In the genomic region with DNA sequence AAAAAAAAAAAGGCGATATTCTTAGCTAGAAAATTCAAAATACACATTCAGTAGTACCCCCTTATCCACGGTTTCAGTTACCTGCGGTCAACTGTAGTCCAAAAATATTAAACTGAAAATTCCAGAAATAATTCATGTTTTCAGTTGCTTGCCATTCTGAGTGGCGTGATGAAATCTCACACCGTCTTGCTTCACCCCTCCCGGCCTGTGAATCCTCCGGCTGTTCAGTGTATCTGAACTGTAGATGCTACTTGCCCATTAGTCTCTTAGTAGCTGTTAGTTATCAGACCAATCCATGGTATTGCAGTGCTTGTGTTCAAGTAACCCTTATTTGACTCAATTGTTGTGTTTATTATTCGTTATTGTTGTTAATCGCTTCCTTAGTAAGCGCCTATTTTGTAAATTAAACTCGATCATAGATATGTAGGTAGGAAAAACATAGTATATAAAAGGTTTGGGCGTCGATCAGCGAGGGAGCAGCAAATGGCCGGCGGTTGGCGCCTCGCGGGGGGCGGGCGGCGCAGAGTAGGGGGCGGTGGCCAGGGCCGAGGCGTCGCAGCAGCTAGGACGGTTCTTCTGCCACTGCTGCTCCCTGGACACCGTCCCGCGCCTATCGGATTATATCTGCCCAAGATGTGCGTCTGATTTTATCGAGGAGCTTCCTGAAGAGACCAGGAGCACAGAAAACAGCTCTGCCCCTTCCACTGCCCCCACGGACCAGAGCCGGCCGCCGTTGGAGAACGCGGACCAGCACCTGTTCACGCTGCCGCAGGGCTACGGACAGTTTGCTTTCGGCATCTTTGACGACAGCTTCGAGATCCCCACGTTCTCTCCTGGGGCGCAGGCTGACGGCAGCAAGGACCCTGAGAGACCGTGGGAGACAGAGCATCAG, we compare ENCODE assay signal across 7 cellular contexts. TPM values are rescaled to one million over a fixed set of nuclear protein-coding genes. Genes with fewer than 3 reads are reported as not detected.
DNase-seq lines count a peak whose midpoint lies in the region; ATAC-seq and TF ChIP-seq lines count a peak whose summit lies in the region.

No MANE protein-coding gene starts in this region.

- no peak overlapping the region for H3K27ac Mint-ChIP-seq in WTC11

- no peaks in the 10 kb centered on the region for H3K36me3 Mint-ChIP-seq in WTC11

- CTCF ChIA-PET in WTC11 (lab: Charles Lee) = interaction anchor here (0.5 to 1.7 kb wide), 5 partner anchors 36 to 546 kb away, joined by 3 to 7 read pairs (median 4); partner anchors contain the start of gene COIL

- H3K9me3 Mint-ChIP-seq in WTC11 = peaks cover 3% of the 10 kb centered on the region; the same call in 1 of the 2 replicates

- no peak for ATAC-seq in WTC11
- ATAC-seq in stimulated activated naive CD8-positive, alpha-beta T cell treated with anti-CD3 and anti-CD28 coated beads, Interleukin-15, Interleukin-2, amounts not matched to agents 100 U/mL and 50 U/mL, for 24 hours = peak; percentile 20
- ATAC-seq in HG02571 (IDR thresholded peaks at IDR 0.05; ENCODE audit: unreplicated experiment) = no peak

- H3K36me3 ChIP-seq in kidney epithelial cell (ENCODE audit: control insufficient read depth, insufficient read depth, low read length) = no peaks in the 10 kb centered on the region

- H3K27me3 Mint-ChIP-seq in WTC11 (ENCODE audit: low read depth) = no peaks in the 10 kb centered on the region

- POLR2A ChIA-PET in WTC11 (lab: Charles Lee) = no interaction called here

- TF ChIP-seq CTCF in GM20000 (IDR thresholded peaks at IDR 0.05; ENCODE audit: extremely low read depth, missing control alignments) (no peak), WTC11 (IDR thresholded peaks at IDR 0.05) (no peak), kidney epithelial cell (IDR thresholded peaks at IDR 0.05; ENCODE audit: insufficient read depth, low read length, poor library complexity, severe bottlenecking) (no peak)

- H3K4me3 ChIP-seq in kidney epithelial cell (ENCODE audit: low read depth, low read length) = peak overlapping the region; percentile 26

- no peak overlapping the region for H3K4me3 Mint-ChIP-seq in WTC11

- peaks cover 31% of the 10 kb centered on the region for H3K27me3 ChIP-seq in kidney epithelial cell (ENCODE audit: control insufficient read depth, insufficient read depth, low read length)

- peaks cover 26% of the 10 kb centered on the region for H3K4me1 Mint-ChIP-seq in WTC11

- DNase-seq in GM20000 (ENCODE audit: low spot score) (peak; percentile 61), WTC11 (ENCODE audit: low spot score) (no peak), kidney epithelial cell (ENCODE audit: low read depth) (no peak), GM19238 (ENCODE audit: insufficient read length, low spot score) (no peak), NCI-H1417 (lab: John Stamatoyannopoulos, UW) (no peak)
- DNase-seq in stimulated activated naive CD8-positive, alpha-beta T cell treated with anti-CD3 and anti-CD28 coated beads, Interleukin-15, Interleukin-2, amounts not matched to agents 100 U/mL and 50 U/mL, for 24 hours = peak; percentile 3

TF ChIP-seq in WTC11, 78 proteins besides CTCF, POLR2A, EP300 and RAD21:
- TF ChIP-seq, protein P1, sequence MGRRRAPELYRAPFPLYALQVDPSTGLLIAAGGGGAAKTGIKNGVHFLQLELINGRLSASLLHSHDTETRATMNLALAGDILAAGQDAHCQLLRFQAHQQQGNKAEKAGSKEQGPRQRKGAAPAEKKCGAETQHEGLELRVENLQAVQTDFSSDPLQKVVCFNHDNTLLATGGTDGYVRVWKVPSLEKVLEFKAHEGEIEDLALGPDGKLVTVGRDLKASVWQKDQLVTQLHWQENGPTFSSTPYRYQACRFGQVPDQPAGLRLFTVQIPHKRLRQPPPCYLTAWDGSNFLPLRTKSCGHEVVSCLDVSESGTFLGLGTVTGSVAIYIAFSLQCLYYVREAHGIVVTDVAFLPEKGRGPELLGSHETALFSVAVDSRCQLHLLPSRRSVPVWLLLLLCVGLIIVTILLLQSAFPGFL (CRISPR knock-in tag; IDR thresholded peaks at IDR 0.05; ENCODE audit: borderline replicate concordance) = no peak
- TF ChIP-seq ZBTB21 (CRISPR knock-in tag; IDR thresholded peaks at IDR 0.05; ENCODE audit: borderline replicate concordance) (no peak), GABPB1 (CRISPR knock-in tag; IDR thresholded peaks at IDR 0.05) (peak; percentile 56; the same call in 1 of the 2 replicates)

RNA-seq across cellular contexts. Expression of gene AKAP1, which starts 39.8 kb away (rescaled TPM):
- total RNA-seq in WTC11 (2021) = 55.9 to 74.5 TPM (median 56.2 TPM) in 3 replicates
- 28.6 and 32.6 TPM in 2 replicates for total RNA-seq in kidney epithelial cell

Comparison
In these comparisons a context has a peak if more than half of its experiments do, and no peak if none do; other contexts are left out.
1. DNase-seq: peak in GM20000 (single experiment) and stimulated activated naive CD8-positive, alpha-beta T cell treated with anti-CD3 and anti-CD28 coated beads, Interleukin-15, Interleukin-2, amounts not matched to agents 100 U/mL and 50 U/mL, for 24 hours (single experiment); none in WTC11 (single experiment), kidney epithelial cell (single experiment), GM19238 (single experiment) and NCI-H1417 (0 of 3).